In genomic region chr18:26460449-26461091, GRCh38 we compare ENCODE assay signal across 1 cellular context.
TF ChIP-seq lines count a peak whose summit lies in the region.

No MANE protein-coding gene starts in this region.

TF ChIP-seq in endothelial cell of umbilical vein, 7 proteins besides CTCF, POLR2A, EP300 and RAD21 (continued from another document):
- no peak for TF ChIP-seq MYC (IDR thresholded peaks at IDR 0.05; ENCODE audit: low read depth, low read length)
